In the genomic region with DNA sequence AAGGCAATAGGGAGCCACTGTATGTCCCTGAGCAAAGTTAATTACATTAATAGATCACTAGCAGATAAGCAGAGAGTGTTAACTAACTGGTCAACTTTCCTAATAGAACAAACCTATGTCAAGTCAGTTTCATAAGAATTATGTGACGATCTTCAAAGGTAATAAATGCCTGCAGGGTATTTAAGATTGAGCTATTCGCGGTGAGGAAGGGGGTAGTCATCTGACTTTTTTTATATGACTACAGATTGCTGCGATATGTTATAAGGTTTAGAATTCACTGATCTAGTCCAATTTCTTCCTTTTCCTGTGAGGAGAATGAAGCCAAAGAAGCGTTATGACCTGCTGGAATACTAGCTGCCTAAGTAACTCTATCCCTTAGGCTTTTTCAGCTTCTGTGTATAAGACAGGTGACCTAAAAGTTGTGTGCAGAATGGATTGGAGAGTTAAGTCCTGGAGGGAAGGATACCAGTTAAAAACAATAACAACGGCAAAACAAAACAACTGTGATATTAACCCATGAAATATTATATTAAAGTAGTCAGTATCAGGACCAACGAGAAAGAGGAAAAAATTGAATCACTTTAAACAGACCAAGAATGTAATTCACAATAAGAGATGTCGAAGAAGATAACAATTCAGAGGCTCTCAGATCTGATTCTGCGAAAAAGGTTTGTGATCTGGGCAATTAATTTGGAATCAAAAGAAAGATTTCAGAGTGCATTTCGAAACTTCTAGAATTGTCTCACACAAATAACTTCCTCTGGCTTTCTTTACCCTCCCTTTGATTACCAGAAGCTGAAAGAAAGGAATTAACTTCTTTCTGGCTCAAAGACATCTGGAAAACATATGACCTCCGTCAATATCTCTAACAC, we compare ENCODE assay signal across 8 cellular contexts. TPM values are rescaled to one million over a fixed set of nuclear protein-coding genes. Genes with fewer than 3 reads are reported as not detected.
DNase-seq lines count a peak whose midpoint lies in the region; ATAC-seq lines count a peak whose summit lies in the region.

No MANE protein-coding gene starts in this region.

- CTCF ChIA-PET in activated CD8-positive, alpha-beta memory T cell treated with anti-CD3 and anti-CD28 coated beads, Interleukin-2, amount 10 ng/mL, durations not matched to agents 7 days and 5 days (lab: Charles Lee) = interaction anchor here (1.1 to 1.3 kb wide), 4 partner anchors 14 to 70 kb away, joined by 3 to 4 read pairs (median 4); partner anchors contain the start of gene CASP12

- H3K36me3 ChIP-seq in urinary bladder (ENCODE audit: insufficient read depth) = no peaks in the 10 kb centered on the region

- peaks cover 6% of the 10 kb centered on the region for H3K9me3 Mint-ChIP-seq in activated CD8-positive, alpha-beta memory T cell treated with anti-CD3 and anti-CD28 coated beads, Interleukin-2, amount 10 ng/mL, durations not matched to agents 7 days and 5 days (ENCODE audit: low read depth)
- H3K9me3 Mint-ChIP-seq in activated naive CD8-positive, alpha-beta T cell treated with anti-CD3 and anti-CD28 coated beads, Interleukin-2, amount 10 ng/mL, durations not matched to agents 7 days and 5 days = peaks cover 16% of the 10 kb centered on the region

- 27% methylated on average over 11 of the region's 11 CpGs for WGBS in urinary bladder

- H3K27ac ChIP-seq in urinary bladder (ENCODE audit: low read depth) = peak overlapping the region; percentile 80

- no peaks in the 10 kb centered on the region for H3K27me3 Mint-ChIP-seq in activated CD8-positive, alpha-beta memory T cell treated with anti-CD3 and anti-CD28 coated beads, Interleukin-2, amount 10 ng/mL, durations not matched to agents 7 days and 5 days
- no peaks in the 10 kb centered on the region for H3K27me3 Mint-ChIP-seq in activated naive CD8-positive, alpha-beta T cell treated with anti-CD3 and anti-CD28 coated beads, Interleukin-2, amount 10 ng/mL, durations not matched to agents 7 days and 5 days

- H3K4me1 ChIP-seq in urinary bladder (ENCODE audit: insufficient read depth) = no peaks in the 10 kb centered on the region

- H3K27ac Mint-ChIP-seq in activated CD8-positive, alpha-beta memory T cell treated with anti-CD3 and anti-CD28 coated beads, Interleukin-2, amount 10 ng/mL, durations not matched to agents 7 days and 5 days = peak overlapping the region; percentile 95
- peak overlapping the region; percentile 91 for H3K27ac Mint-ChIP-seq in activated naive CD8-positive, alpha-beta T cell treated with anti-CD3 and anti-CD28 coated beads, Interleukin-2, amount 10 ng/mL, durations not matched to agents 7 days and 5 days

- peaks cover 29% of the 10 kb centered on the region for H3K4me1 Mint-ChIP-seq in activated CD8-positive, alpha-beta memory T cell treated with anti-CD3 and anti-CD28 coated beads, Interleukin-2, amount 10 ng/mL, durations not matched to agents 7 days and 5 days
- peaks cover 26% of the 10 kb centered on the region for H3K4me1 Mint-ChIP-seq in activated naive CD8-positive, alpha-beta T cell treated with anti-CD3 and anti-CD28 coated beads, Interleukin-2, amount 10 ng/mL, durations not matched to agents 7 days and 5 days

- H3K36me3 Mint-ChIP-seq in activated CD8-positive, alpha-beta memory T cell treated with anti-CD3 and anti-CD28 coated beads, Interleukin-2, amount 10 ng/mL, durations not matched to agents 7 days and 5 days = peaks cover 54% of the 10 kb centered on the region
- peaks cover 50% of the 10 kb centered on the region for H3K36me3 Mint-ChIP-seq in activated naive CD8-positive, alpha-beta T cell treated with anti-CD3 and anti-CD28 coated beads, Interleukin-2, amount 10 ng/mL, durations not matched to agents 7 days and 5 days

- POLR2A ChIA-PET in activated naive CD8-positive, alpha-beta T cell treated with anti-CD3 and anti-CD28 coated beads, Interleukin-2, amount 10 ng/mL, durations not matched to agents 7 days and 5 days (lab: Charles Lee) = interaction anchor here (1.4 kb wide), 1 partner anchor 50 kb away, joined by 4 read pairs; no protein-coding TSS in a partner anchor

- H3K4me3 Mint-ChIP-seq in activated CD8-positive, alpha-beta memory T cell treated with anti-CD3 and anti-CD28 coated beads, Interleukin-2, amount 10 ng/mL, durations not matched to agents 7 days and 5 days = peak overlapping the region; percentile 96
- H3K4me3 Mint-ChIP-seq in activated naive CD8-positive, alpha-beta T cell treated with anti-CD3 and anti-CD28 coated beads, Interleukin-2, amount 10 ng/mL, durations not matched to agents 7 days and 5 days = peak overlapping the region; percentile 89

- DNase-seq in activated CD8-positive, alpha-beta memory T cell treated with anti-CD3 and anti-CD28 coated beads, Interleukin-2, amount 10 ng/mL, durations not matched to agents 7 days and 5 days = no peak
- DNase-seq in activated CD8-positive, alpha-beta memory T cell treated with anti-CD3 and anti-CD28 coated beads, Interleukin-2, amount 50 U/mL, for 48 hours = no peak
- DNase-seq in activated naive CD8-positive, alpha-beta T cell treated with anti-CD3 and anti-CD28 coated beads, Interleukin-2, amount 10 ng/mL, durations not matched to agents 7 days and 5 days = no peak
- no peak for DNase-seq in left lobe of liver (ENCODE audit: low spot score)
- DNase-seq in HuH-7.5 (ENCODE audit: low spot score) = no peak
- no peak for DNase-seq in stimulated activated CD4-positive, alpha-beta T cell treated with anti-CD3 and anti-CD28 coated beads, Interleukin-4, amount 100 ng/mL, for 4 hours

- ATAC-seq in activated CD8-positive, alpha-beta memory T cell treated with anti-CD3 and anti-CD28 coated beads, Interleukin-2, amount 10 ng/mL, durations not matched to agents 7 days and 5 days = peak; percentile 54
- ATAC-seq in HG03139 (IDR thresholded peaks at IDR 0.05; ENCODE audit: unreplicated experiment) = peak; percentile 5
- peak; percentile 29 for ATAC-seq in activated naive CD8-positive, alpha-beta T cell treated with anti-CD3 and anti-CD28 coated beads, Interleukin-2, amount 10 ng/mL, durations not matched to agents 7 days and 5 days (ENCODE audit: low read depth)
- peak; percentile 30 for ATAC-seq in left lobe of liver

- H3K4me3 ChIP-seq in urinary bladder (ENCODE audit: low read depth, low read length) = peak overlapping the region; percentile 51

RNA-seq across cellular contexts. Expression of gene CASP4, which starts 0.6 kb away (rescaled TPM):
- 100 to 1,000 TPM in 1 of 2 experiments, 10 to 100 TPM in 1; 96.4 to 119 TPM for total RNA-seq in activated CD8-positive, alpha-beta memory T cell treated with anti-CD3 and anti-CD28 coated beads, Interleukin-2, amount 10 ng/mL, durations not matched to agents 7 days and 5 days
- 100 to 1,000 TPM; 111 to 115 TPM for total RNA-seq in activated naive CD8-positive, alpha-beta T cell treated with anti-CD3 and anti-CD28 coated beads, Interleukin-2, amount 10 ng/mL, durations not matched to agents 7 days and 5 days
- total RNA-seq in left lobe of liver (16.4 TPM), urinary bladder (83.9 TPM)
- polyA plus RNA-seq in urinary bladder = 39.1 TPM

RNA-seq across cellular contexts. Expression of gene CASP5, which starts 55.2 kb away (rescaled TPM):
- total RNA-seq in activated CD8-positive, alpha-beta memory T cell treated with anti-CD3 and anti-CD28 coated beads, Interleukin-2, amount 10 ng/mL, durations not matched to agents 7 days and 5 days = not detected
- total RNA-seq in activated naive CD8-positive, alpha-beta T cell treated with anti-CD3 and anti-CD28 coated beads, Interleukin-2, amount 10 ng/mL, durations not matched to agents 7 days and 5 days = not detected
- total RNA-seq in left lobe of liver (not detected), urinary bladder (0.74 TPM)
- polyA plus RNA-seq in urinary bladder = 0.32 TPM
